In genomic region chr10:122301055-122301810, GRCh38 we compare ENCODE assay signal across 12 cellular contexts. TPM values are rescaled to one million over a fixed set of nuclear protein-coding genes. Genes with fewer than 3 reads are reported as not detected.
DNase-seq lines count a peak whose midpoint lies in the region; ATAC-seq, FAIRE-seq and TF ChIP-seq lines count a peak whose summit lies in the region.
"Had no signal": no experiment of that assay in that cellular context is flagged by ENCODE, and none has a peak within 500 bp of the region (broad histone marks: within the 10 kb centered on the region; RNA-seq: fewer than 3 reads in every experiment).

No MANE protein-coding gene starts in this region.

- WGBS in A549 (ENCODE audit: missing lambda C conversion rate): 65% methylated on average over 12 of the region's 12 CpGs
- WGBS in liver: 61% methylated on average over 12 of the region's 12 CpGs

- in situ Hi-C loops in brain microvascular endothelial cell (cut with HindIII; ENCODE audit: low pct_ligation_motif_present, low sequenced_read_pairs): no loop called here

- DNase-seq in A549 (ENCODE audit: low read depth in 1 of 2, low spot score in 1 of 2) (no peak), HS-27A (ENCODE audit: low read depth) (peak; percentile 33), brain microvascular endothelial cell (peak; percentile 71), H7 (no peak)
- no peak for DNase-seq in activated CD8-positive, alpha-beta T cell treated with anti-CD3 and anti-CD28 coated beads, Interleukin-2, amount 10 ng/mL, durations not matched to agents 7 days and 5 days
- DNase-seq: activated naive CD4-positive, alpha-beta T cell treated with anti-CD3 and anti-CD28 coated beads for 36 hours; natural killer cell had no signal

- H3K36me3 ChIP-seq in brain microvascular endothelial cell (replicated peaks): no peaks in the 10 kb centered on the region
- no peaks in the 10 kb centered on the region for H3K36me3 ChIP-seq in liver (ENCODE audit: control insufficient read depth in 4 of 4, insufficient read depth in 3 of 4, low read depth in 1 of 4, low read length in 3 of 4)
- no peaks in the 10 kb centered on the region for H3K36me3 ChIP-seq in H7 (replicated peaks; ENCODE audit: control insufficient read depth, insufficient read depth, low read length)

- TF ChIP-seq RAD21 in A549 (conservative IDR thresholded peaks at IDR 0.05 in 1 of 2, IDR thresholded peaks at IDR 0.05 in 1 of 2) (no peak), liver (IDR thresholded peaks at IDR 0.05) (peak; percentile 23 to 24)

- H3K27ac ChIP-seq in A549 (peak overlapping the region; percentile 4 to 68; a peak in 3 of 6 replicates), brain microvascular endothelial cell (peak overlapping the region; percentile 16), liver (ENCODE audit: low read depth in 1 of 2, low read length in 2 of 2) (peak overlapping the region; percentile 43 to 44)
- H3K27ac ChIP-seq: C4-2B had no signal

- CTCF ChIA-PET in A549 (lab: Yijun Ruan, JAX): interaction anchor here (0.8 to 5.8 kb wide), 10 partner anchors 10 to 403 kb away, joined by 3 to 57 read pairs (median 8); partner anchors contain the start of gene DMBT1
- CTCF ChIA-PET in activated CD8-positive, alpha-beta T cell treated with anti-CD3 and anti-CD28 coated beads, Interleukin-2, amount 10 ng/mL, durations not matched to agents 7 days and 5 days (lab: Charles Lee): interaction anchor here (0.8 to 1.5 kb wide), 4 partner anchors 22 to 264 kb away, joined by 3 to 9 read pairs (median 4); no protein-coding TSS in a partner anchor

- H3K36me3 Mint-ChIP-seq in activated CD8-positive, alpha-beta T cell treated with anti-CD3 and anti-CD28 coated beads, Interleukin-2, amount 10 ng/mL, durations not matched to agents 7 days and 5 days (ENCODE audit: low read depth): no peaks in the 10 kb centered on the region
- H3K36me3 Mint-ChIP-seq: natural killer cell had no signal

- no peak overlapping the region for H3K27ac Mint-ChIP-seq in activated CD8-positive, alpha-beta T cell treated with anti-CD3 and anti-CD28 coated beads, Interleukin-2, amount 10 ng/mL, durations not matched to agents 7 days and 5 days
- H3K27ac Mint-ChIP-seq: activated naive CD4-positive, alpha-beta T cell treated with anti-CD3 and anti-CD28 coated beads for 36 hours; natural killer cell had no signal

- peaks cover 4% of the 10 kb centered on the region for H3K4me1 Mint-ChIP-seq in activated CD8-positive, alpha-beta T cell treated with anti-CD3 and anti-CD28 coated beads, Interleukin-2, amount 10 ng/mL, durations not matched to agents 7 days and 5 days (ENCODE audit: low read depth)

- no peak overlapping the region for H3K4me3 Mint-ChIP-seq in activated CD8-positive, alpha-beta T cell treated with anti-CD3 and anti-CD28 coated beads, Interleukin-2, amount 10 ng/mL, durations not matched to agents 7 days and 5 days
- H3K4me3 Mint-ChIP-seq: activated naive CD4-positive, alpha-beta T cell treated with anti-CD3 and anti-CD28 coated beads for 36 hours; natural killer cell had no signal

- H3K9me3 ChIP-seq in A549 (no peaks in the 10 kb centered on the region; the same call in 2 of the 3 replicates), liver (ENCODE audit: control insufficient read depth in 4 of 4, low read length in 3 of 4) (no peaks in the 10 kb centered on the region)

- FAIRE-seq in A549 (lab: Jason Lieb, UNC): no peak
- FAIRE-seq: TTC549 had no signal

- H3K9ac ChIP-seq in liver (ENCODE audit: low read depth in 1 of 2, low read length in 2 of 2): no peak overlapping the region

- POLR2A ChIA-PET in A549 (lab: Yijun Ruan, JAX): interaction anchor here (0.7 to 1.5 kb wide), 2 partner anchors 10 to 73 kb away, joined by 3 read pairs; partner anchors contain the start of gene PLEKHA1
- POLR2A ChIA-PET in activated CD8-positive, alpha-beta T cell treated with anti-CD3 and anti-CD28 coated beads, Interleukin-2, amount 10 ng/mL, durations not matched to agents 7 days and 5 days (lab: Charles Lee): no interaction called here

- no peak for TF ChIP-seq EP300 in A549 (IDR thresholded peaks at IDR 0.05)

- H3K4me2 ChIP-seq in A549: peak overlapping the region; percentile 34; the same call in 2 of the 3 replicates

- H3K27me3 ChIP-seq in brain microvascular endothelial cell (replicated peaks) (no peaks in the 10 kb centered on the region), liver (ENCODE audit: control insufficient read depth in 4 of 4, insufficient read depth in 4 of 4, low read length in 3 of 4) (no peaks in the 10 kb centered on the region), H7 (ENCODE audit: control insufficient read depth, insufficient read depth, low read length) (no peaks in the 10 kb centered on the region)

- peaks cover 19% of the 10 kb centered on the region for H3K4me1 ChIP-seq in A549
- peaks cover 2 to 18% (median 10%) of the 10 kb centered on the region in 4 donors for H3K4me1 ChIP-seq in liver (ENCODE audit: control insufficient read depth in 4 of 4, insufficient read depth in 4 of 4, low read length in 3 of 4)

- H3K27me3 Mint-ChIP-seq in activated CD8-positive, alpha-beta T cell treated with anti-CD3 and anti-CD28 coated beads, Interleukin-2, amount 10 ng/mL, durations not matched to agents 7 days and 5 days (ENCODE audit: low read depth): peaks cover 21% of the 10 kb centered on the region

- no peaks in the 10 kb centered on the region for H3K9me3 Mint-ChIP-seq in activated CD8-positive, alpha-beta T cell treated with anti-CD3 and anti-CD28 coated beads, Interleukin-2, amount 10 ng/mL, durations not matched to agents 7 days and 5 days (ENCODE audit: insufficient read depth)
- H3K9me3 Mint-ChIP-seq: natural killer cell had no signal

- H3K4me3 ChIP-seq in A549: no peak overlapping the region
- no peak overlapping the region for H3K4me3 ChIP-seq in brain microvascular endothelial cell (ENCODE audit: low read depth, low read length)
- H3K4me3 ChIP-seq in liver (ENCODE audit: low read depth in 1 of 3, low read length in 3 of 3): no peak overlapping the region
- H3K4me3 ChIP-seq in H7 (ENCODE audit: insufficient read depth, low read depth, low read length): no peak overlapping the region

- no peak for TF ChIP-seq CTCF in A549 (IDR thresholded peaks at IDR 0.05)
- no peak for TF ChIP-seq CTCF in brain microvascular endothelial cell (IDR thresholded peaks at IDR 0.05; ENCODE audit: low read depth, low read length, missing control alignments)
- no peak for TF ChIP-seq CTCF in liver (IDR thresholded peaks at IDR 0.05; ENCODE audit: low read depth, low read length, missing input control)

- ATAC-seq in A549 (peak in 1 of 2 experiments; percentile 4; a peak in 1 of 6 replicates), HG02852 (IDR thresholded peaks at IDR 0.05; ENCODE audit: unreplicated experiment) (no peak), GM21737 (IDR thresholded peaks at IDR 0.05; ENCODE audit: unreplicated experiment) (no peak)
- no peak for ATAC-seq in activated CD8-positive, alpha-beta T cell treated with anti-CD3 and anti-CD28 coated beads, Interleukin-2, amount 10 ng/mL, durations not matched to agents 7 days and 5 days

- TF ChIP-seq POLR2A in A549 (IDR thresholded peaks at IDR 0.05; ENCODE audit: low read length): no peak

TF ChIP-seq in A549, 52 proteins besides CTCF, POLR2A, EP300 and RAD21:
- TF ChIP-seq MYC (IDR thresholded peaks at IDR 0.05; ENCODE audit: borderline replicate concordance, low read length) (no peak), CEBPB (IDR thresholded peaks at IDR 0.05) (peak; percentile 91 to 97)

TF ChIP-seq in liver, 16 proteins besides CTCF, POLR2A, EP300 and RAD21 (continues in another document):
- TF ChIP-seq, protein P1, sequence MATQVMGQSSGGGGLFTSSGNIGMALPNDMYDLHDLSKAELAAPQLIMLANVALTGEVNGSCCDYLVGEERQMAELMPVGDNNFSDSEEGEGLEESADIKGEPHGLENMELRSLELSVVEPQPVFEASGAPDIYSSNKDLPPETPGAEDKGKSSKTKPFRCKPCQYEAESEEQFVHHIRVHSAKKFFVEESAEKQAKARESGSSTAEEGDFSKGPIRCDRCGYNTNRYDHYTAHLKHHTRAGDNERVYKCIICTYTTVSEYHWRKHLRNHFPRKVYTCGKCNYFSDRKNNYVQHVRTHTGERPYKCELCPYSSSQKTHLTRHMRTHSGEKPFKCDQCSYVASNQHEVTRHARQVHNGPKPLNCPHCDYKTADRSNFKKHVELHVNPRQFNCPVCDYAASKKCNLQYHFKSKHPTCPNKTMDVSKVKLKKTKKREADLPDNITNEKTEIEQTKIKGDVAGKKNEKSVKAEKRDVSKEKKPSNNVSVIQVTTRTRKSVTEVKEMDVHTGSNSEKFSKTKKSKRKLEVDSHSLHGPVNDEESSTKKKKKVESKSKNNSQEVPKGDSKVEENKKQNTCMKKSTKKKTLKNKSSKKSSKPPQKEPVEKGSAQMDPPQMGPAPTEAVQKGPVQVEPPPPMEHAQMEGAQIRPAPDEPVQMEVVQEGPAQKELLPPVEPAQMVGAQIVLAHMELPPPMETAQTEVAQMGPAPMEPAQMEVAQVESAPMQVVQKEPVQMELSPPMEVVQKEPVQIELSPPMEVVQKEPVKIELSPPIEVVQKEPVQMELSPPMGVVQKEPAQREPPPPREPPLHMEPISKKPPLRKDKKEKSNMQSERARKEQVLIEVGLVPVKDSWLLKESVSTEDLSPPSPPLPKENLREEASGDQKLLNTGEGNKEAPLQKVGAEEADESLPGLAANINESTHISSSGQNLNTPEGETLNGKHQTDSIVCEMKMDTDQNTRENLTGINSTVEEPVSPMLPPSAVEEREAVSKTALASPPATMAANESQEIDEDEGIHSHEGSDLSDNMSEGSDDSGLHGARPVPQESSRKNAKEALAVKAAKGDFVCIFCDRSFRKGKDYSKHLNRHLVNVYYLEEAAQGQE (IDR thresholded peaks at IDR 0.05): peak; percentile 56
- TF ChIP-seq HNF4A (conservative IDR thresholded peaks at IDR 0.05): peak; percentile 42 to 68
- peak; percentile 16 to 74 for TF ChIP-seq RXRA (IDR thresholded peaks at IDR 0.05)
- peak in 1 of 2 donors; percentile 31 for TF ChIP-seq EGR1 (IDR thresholded peaks at IDR 0.05; ENCODE audit: low read depth in 2 of 2)
- no peak for TF ChIP-seq GABPA (IDR thresholded peaks at IDR 0.05 in 1 of 2, conservative IDR thresholded peaks at IDR 0.05 in 1 of 2)
- peak in 1 of 2 donors; percentile 80 for TF ChIP-seq JUND (IDR thresholded peaks at IDR 0.05)
- TF ChIP-seq, protein P2, sequence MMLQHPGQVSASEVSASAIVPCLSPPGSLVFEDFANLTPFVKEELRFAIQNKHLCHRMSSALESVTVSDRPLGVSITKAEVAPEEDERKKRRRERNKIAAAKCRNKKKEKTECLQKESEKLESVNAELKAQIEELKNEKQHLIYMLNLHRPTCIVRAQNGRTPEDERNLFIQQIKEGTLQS (IDR thresholded peaks at IDR 0.05): no peak

RNA-seq across cellular contexts. Expression of gene BTBD16, which starts 30.1 kb away (rescaled TPM):
- polyA plus RNA-seq in A549 (2011; rRNA removed) (1.3 and 2.1 TPM in 2 replicates), A549 (2017; fragmentation: RNase III; extraction: RNeasy Plus Mini Kit Qiagen cat#74134 plus additional on column Dnase treatment) (0.32 to 0.69 TPM (median 0.35 TPM) in 3 replicates), liver (1 to 10 TPM; 2.3 to 2.8 TPM)
- polyA plus RNA-seq in A549 (2012; cell fraction: cytosol; rRNA removed): 0.48 and 0.50 TPM in 2 replicates
- polyA plus RNA-seq in A549 (2012; cell fraction: nucleus; rRNA removed): 0.44 and 1.4 TPM in 2 replicates
- polyA minus RNA-seq in A549 (2011; rRNA and poly(A)+ RNA removed): 1.0 and 4.4 TPM in 2 replicates
- 1 to 10 TPM in 1 of 2 donors, under 1 TPM in 1; 0.42 to 1.4 TPM for total RNA-seq in liver
- total RNA-seq in activated CD8-positive, alpha-beta T cell treated with anti-CD3 and anti-CD28 coated beads, Interleukin-2, amount 10 ng/mL, durations not matched to agents 7 days and 5 days: not detected
- total RNA-seq in H7 (2014; rRNA removed; shearing (Covaris generic)): 0.15 and 0.42 TPM in 2 replicates
- total RNA-seq: activated naive CD4-positive, alpha-beta T cell treated with anti-CD3 and anti-CD28 coated beads for 36 hours; natural killer cell had no signal

Comparison
In these comparisons a context has a peak if more than half of its experiments do, and no peak if none do; other contexts are left out.
1. DNase-seq: peak in HS-27A (single experiment) and brain microvascular endothelial cell (single experiment); none in A549 (0 of 2), activated CD8-positive, alpha-beta T cell treated with anti-CD3 and anti-CD28 coated beads, Interleukin-2, amount 10 ng/mL, durations not matched to agents 7 days and 5 days (single experiment) and H7 (single experiment).
2. Peak in every context shown above with its lines, with median percentiles within 50 percentile points of each other: H3K27ac ChIP-seq.